Comparison of ENCODE assay signal across 17 cellular contexts in genomic region chr7:25788961-25789620, GRCh38.
"Had no signal": no experiment of that assay in that cellular context is flagged by ENCODE, and none has a peak within 500 bp of the region (broad histone marks: within the 10 kb centered on the region; RNA-seq: fewer than 3 reads in every experiment).

No MANE protein-coding gene starts in this region.

- H3K4me3 Mint-ChIP-seq: activated CD4-positive, alpha-beta memory T cell treated with anti-CD3 and anti-CD28 coated beads for 36 hours; activated CD4-positive, alpha-beta T cell treated with anti-CD3 and anti-CD28 coated beads for 36 hours; activated CD8-positive, alpha-beta memory T cell treated with anti-CD3 and anti-CD28 coated beads, Interleukin-2, amount 10 ng/mL, durations not matched to agents 7 days and 5 days; activated naive CD4-positive, alpha-beta T cell treated with anti-CD3 and anti-CD28 coated beads, Interleukin-2, amount 10 ng/mL, durations not matched to agents 7 days and 5 days; naive B cell had no signal

- H3K36me3 Mint-ChIP-seq: activated CD4-positive, alpha-beta memory T cell treated with anti-CD3 and anti-CD28 coated beads for 36 hours; activated CD8-positive, alpha-beta memory T cell treated with anti-CD3 and anti-CD28 coated beads, Interleukin-2, amount 10 ng/mL, durations not matched to agents 7 days and 5 days; activated naive CD4-positive, alpha-beta T cell treated with anti-CD3 and anti-CD28 coated beads, Interleukin-2, amount 10 ng/mL, durations not matched to agents 7 days and 5 days had no signal

- H3K27me3 ChIP-seq: foreskin keratinocyte, right atrium auricular region, SJSA1 had no signal

- H3K9me3 ChIP-seq: lower lobe of right lung, neutrophil, right atrium auricular region, SJSA1 had no signal

- H3K4me1 ChIP-seq: lower lobe of right lung had no signal

- H3K27ac Mint-ChIP-seq: activated CD4-positive, alpha-beta memory T cell treated with anti-CD3 and anti-CD28 coated beads for 36 hours; activated CD4-positive, alpha-beta T cell treated with anti-CD3 and anti-CD28 coated beads for 36 hours; activated CD8-positive, alpha-beta memory T cell treated with anti-CD3 and anti-CD28 coated beads, Interleukin-2, amount 10 ng/mL, durations not matched to agents 7 days and 5 days; activated naive CD4-positive, alpha-beta T cell treated with anti-CD3 and anti-CD28 coated beads, Interleukin-2, amount 10 ng/mL, durations not matched to agents 7 days and 5 days; naive B cell had no signal

- H3K4me3 ChIP-seq: lower lobe of right lung, right atrium auricular region, SJSA1, skin epidermis had no signal

- H3K4me1 Mint-ChIP-seq: activated CD4-positive, alpha-beta T cell treated with anti-CD3 and anti-CD28 coated beads for 36 hours; activated CD8-positive, alpha-beta memory T cell treated with anti-CD3 and anti-CD28 coated beads, Interleukin-2, amount 10 ng/mL, durations not matched to agents 7 days and 5 days; activated naive CD4-positive, alpha-beta T cell treated with anti-CD3 and anti-CD28 coated beads, Interleukin-2, amount 10 ng/mL, durations not matched to agents 7 days and 5 days; naive B cell had no signal

- H3K27ac ChIP-seq: foreskin keratinocyte, neutrophil, SJSA1 had no signal

- H3K9me3 Mint-ChIP-seq: activated CD4-positive, alpha-beta memory T cell treated with anti-CD3 and anti-CD28 coated beads for 36 hours; activated naive CD4-positive, alpha-beta T cell treated with anti-CD3 and anti-CD28 coated beads, Interleukin-2, amount 10 ng/mL, durations not matched to agents 7 days and 5 days had no signal

- H3K27me3 Mint-ChIP-seq: activated naive CD4-positive, alpha-beta T cell treated with anti-CD3 and anti-CD28 coated beads, Interleukin-2, amount 10 ng/mL, durations not matched to agents 7 days and 5 days had no signal

- DNase-seq: activated CD4-positive, alpha-beta memory T cell treated with anti-CD3 and anti-CD28 coated beads for 36 hours; activated CD4-positive, alpha-beta T cell treated with anti-CD3 and anti-CD28 coated beads for 36 hours; activated CD8-positive, alpha-beta memory T cell treated with anti-CD3 and anti-CD28 coated beads, Interleukin-2, amount 10 ng/mL, durations not matched to agents 7 days and 5 days; activated naive CD4-positive, alpha-beta T cell treated with anti-CD3 and anti-CD28 coated beads, Interleukin-2, amount 10 ng/mL, durations not matched to agents 7 days and 5 days; activated T-cell treated with anti-CD3 and anti-CD28 coated beads, Interleukin-2, amount 50 U/mL, for 1 hour; foreskin keratinocyte; lower lobe of right lung; naive B cell; posterior cingulate gyrus; stimulated activated CD4-positive, alpha-beta T cell treated with anti-CD3 and anti-CD28 coated beads, Interleukin-4, amount 100 ng/mL, for 4 hours; stimulated activated CD8-positive, alpha-beta memory T cell treated with anti-CD3 and anti-CD28 coated beads, Interleukin-4, amount 100 ng/mL, for 48 hours; stimulated activated naive CD4-positive, alpha-beta T cell treated with Interleukin-2 at 50 U/mL for 16 hours; T-helper 2 cell had no signal

- ATAC-seq: activated CD4-positive, alpha-beta T cell treated with anti-CD3 and anti-CD28 coated beads for 36 hours; activated CD8-positive, alpha-beta memory T cell treated with anti-CD3 and anti-CD28 coated beads, Interleukin-2, amount 10 ng/mL, durations not matched to agents 7 days and 5 days; foreskin keratinocyte; lower lobe of right lung had no signal

- H3K36me3 ChIP-seq: lower lobe of right lung, neutrophil, right atrium auricular region, SJSA1 had no signal
